Comparison of ENCODE assay signal across 8 cellular contexts in genomic region chrX:153793291-153793690, GRCh38. TPM values are rescaled to one million over a fixed set of nuclear protein-coding genes. Genes with fewer than 3 reads are reported as not detected.
DNase-seq lines count a peak whose midpoint lies in the region; ATAC-seq and TF ChIP-seq lines count a peak whose summit lies in the region.

No MANE protein-coding gene starts in this region.

- H3K9ac ChIP-seq in SK-N-SH, result peak overlapping the region; percentile 90
- H3K9ac ChIP-seq in stomach smooth muscle (ENCODE audit: low read length in 2 of 2), result peak overlapping the region; percentile 86 to 91

- no peak for TF ChIP-seq CTCF in SK-N-SH (IDR thresholded peaks at IDR 0.05)

- CTCF ChIA-PET in SK-N-SH (lab: Yijun Ruan, JAX), result no interaction called here
- CTCF ChIA-PET in activated CD4-positive, alpha-beta memory T cell treated with anti-CD3 and anti-CD28 coated beads, Interleukin-2, amount 10 ng/mL, durations not matched to agents 7 days and 5 days (lab: Charles Lee), result no interaction called here

- peaks cover 24% of the 10 kb centered on the region for H3K4me1 Mint-ChIP-seq in activated CD4-positive, alpha-beta memory T cell treated with anti-CD3 and anti-CD28 coated beads, Interleukin-2, amount 10 ng/mL, durations not matched to agents 7 days and 5 days

- H3K4me1 ChIP-seq in SK-N-SH (ENCODE audit: control insufficient read depth in 1 of 2, insufficient read depth in 2 of 2, low read depth in 1 of 2, low read length in 1 of 2) (peaks cover 5 to 27% of the 10 kb centered on the region in 2 experiments; a peak in 1 of 4 replicates), stomach smooth muscle (ENCODE audit: control insufficient read depth, insufficient read depth, low read length) (peaks cover 39% of the 10 kb centered on the region)

- H3K9me3 Mint-ChIP-seq in activated CD4-positive, alpha-beta memory T cell treated with anti-CD3 and anti-CD28 coated beads, Interleukin-2, amount 10 ng/mL, durations not matched to agents 7 days and 5 days, result no peaks in the 10 kb centered on the region

- H3F3A ChIP-seq in SK-N-SH (replicated peaks; ENCODE audit: insufficient read depth), result no peaks in the 10 kb centered on the region

- H3K79me2 ChIP-seq in SK-N-SH (ENCODE audit: insufficient read depth), result peaks cover 51% of the 10 kb centered on the region

- H3K9me3 ChIP-seq in SK-N-SH, result no peaks in the 10 kb centered on the region
- H3K9me3 ChIP-seq in stomach smooth muscle (ENCODE audit: control insufficient read depth in 2 of 2, low read length in 2 of 2), result no peaks in the 10 kb centered on the region

- POLR2A ChIA-PET in SK-N-SH (lab: Yijun Ruan, JAX), result interaction anchor here (2.1 kb wide), 1 partner anchor 129 kb away, joined by 14 read pairs; no protein-coding TSS in a partner anchor
- POLR2A ChIA-PET in activated CD4-positive, alpha-beta memory T cell treated with anti-CD3 and anti-CD28 coated beads, Interleukin-2, amount 10 ng/mL, durations not matched to agents 7 days and 5 days (lab: Charles Lee), result interaction anchor here (1.1 to 2.4 kb wide), 2 partner anchors 12 to 133 kb away, joined by 4 to 25 read pairs; partner anchors contain the start of gene ARHGAP4

- H3K4me2 ChIP-seq in SK-N-SH, result peak overlapping the region; percentile 88

- ATAC-seq in SK-N-SH treated with all-trans-retinoic acid at 6 μM for 48 hours (no peak; the same call in 2 of the 3 replicates), HG02759 (IDR thresholded peaks at IDR 0.05; ENCODE audit: unreplicated experiment) (no peak)

- H3K27me3 Mint-ChIP-seq in activated CD4-positive, alpha-beta memory T cell treated with anti-CD3 and anti-CD28 coated beads, Interleukin-2, amount 10 ng/mL, durations not matched to agents 7 days and 5 days, result no peaks in the 10 kb centered on the region

- peaks cover 25% of the 10 kb centered on the region for H3K36me3 Mint-ChIP-seq in activated CD4-positive, alpha-beta memory T cell treated with anti-CD3 and anti-CD28 coated beads, Interleukin-2, amount 10 ng/mL, durations not matched to agents 7 days and 5 days (ENCODE audit: low read depth)

- peaks cover 14% of the 10 kb centered on the region; the same call in 1 of the 2 replicates for H3K27me3 ChIP-seq in SK-N-SH (ENCODE audit: insufficient read depth)
- peaks cover 0 to 5% of the 10 kb centered on the region in 2 donors for H3K27me3 ChIP-seq in stomach smooth muscle (ENCODE audit: control insufficient read depth in 1 of 2, insufficient read depth in 2 of 2, low read length in 2 of 2)

- H3K9me2 ChIP-seq in SK-N-SH, result no peaks in the 10 kb centered on the region

- H2AFZ ChIP-seq in SK-N-SH (ENCODE audit: low read depth), result peak overlapping the region; percentile 46; the same call in 1 of the 2 replicates

- H3K27ac ChIP-seq in SK-N-SH (ENCODE audit: low read depth in 2 of 2, low read length in 1 of 2) (peak overlapping the region; percentile 28 to 80; a peak in 2 of 4 replicates), stomach smooth muscle (ENCODE audit: low read length) (peak overlapping the region; percentile 86)

- H3K36me3 ChIP-seq in SK-N-SH (replicated peaks in 1 of 2; ENCODE audit: control insufficient read depth in 1 of 2, insufficient read depth in 2 of 2, low read length in 1 of 2), result peaks cover 0 to 5% of the 10 kb centered on the region in 2 experiments
- H3K36me3 ChIP-seq in stomach smooth muscle (ENCODE audit: control insufficient read depth in 2 of 2, insufficient read depth in 2 of 2, low read length in 2 of 2), result peaks cover 4 to 8% of the 10 kb centered on the region in 2 donors

- no peak for TF ChIP-seq RAD21 in SK-N-SH (IDR thresholded peaks at IDR 0.05; ENCODE audit: low read length)

- H3K27ac Mint-ChIP-seq in activated CD4-positive, alpha-beta memory T cell treated with anti-CD3 and anti-CD28 coated beads, Interleukin-2, amount 10 ng/mL, durations not matched to agents 7 days and 5 days, result peak overlapping the region; percentile 82

- peak overlapping the region; percentile 67 to 76 for H3K4me3 ChIP-seq in SK-N-SH (ENCODE audit: low read depth in 2 of 2, low read length in 1 of 2)
- peak overlapping the region; percentile 70 for H3K4me3 ChIP-seq in iPS-11a (ENCODE audit: low read depth, low read length)
- peak overlapping the region; percentile 75 to 83 for H3K4me3 ChIP-seq in stomach smooth muscle (ENCODE audit: low read length in 2 of 2)

- H4K20me1 ChIP-seq in SK-N-SH (ENCODE audit: insufficient read depth), result 0 out of 2 replicates have a peak, but pooled peaks cover 12% of the 10 kb centered on the region

- H3K4me3 Mint-ChIP-seq in activated CD4-positive, alpha-beta memory T cell treated with anti-CD3 and anti-CD28 coated beads, Interleukin-2, amount 10 ng/mL, durations not matched to agents 7 days and 5 days, result peak overlapping the region; percentile 94

- 41% methylated on average over 7 of the region's 7 CpGs for WGBS in SK-N-SH (ENCODE audit: low lambda C conversion rate)

- no peak for TF ChIP-seq EP300 in SK-N-SH (IDR thresholded peaks at IDR 0.05; ENCODE audit: borderline replicate concordance in 1 of 2, low read depth in 1 of 2, low read length in 1 of 2)

- DNase-seq in SK-N-SH (no peak), OCI-M2 (lab: John Stamatoyannopoulos, UW; ENCODE audit: unreplicated experiment) (no peak)
- DNase-seq in activated CD4-positive, alpha-beta memory T cell treated with anti-CD3 and anti-CD28 coated beads, Interleukin-2, amount 10 ng/mL, durations not matched to agents 7 days and 5 days, result no peak
- DNase-seq in stimulated activated CD4-positive, alpha-beta T cell treated with anti-CD3 and anti-CD28 coated beads, Interleukin-4, amount 100 ng/mL, for 4 hours, result no peak

TF ChIP-seq in SK-N-SH, 30 proteins besides CTCF, POLR2A, EP300 and RAD21 (continues in another document):
- no peak for TF ChIP-seq FOXJ3 (CRISPR knock-in tag; IDR thresholded peaks at IDR 0.05)
- TF ChIP-seq TAF1 (IDR thresholded peaks at IDR 0.05; ENCODE audit: borderline replicate concordance, low read depth, low read length), result no peak

TF ChIP-seq in SK-N-SH treated with all-trans-retinoic acid at 6 μM for 48 hours, 23 proteins besides CTCF, POLR2A, EP300 and RAD21 (continues in another document):
- TF ChIP-seq GLIS3 (CRISPR knock-in tag; IDR thresholded peaks at IDR 0.05), result no peak
- TF ChIP-seq TSHZ2 (CRISPR knock-in tag; IDR thresholded peaks at IDR 0.05), result no peak
- TF ChIP-seq ZNF70 (CRISPR knock-in tag; IDR thresholded peaks at IDR 0.05), result no peak

RNA-seq across cellular contexts. Expression of gene IDH3G, which starts 0.9 kb away (rescaled TPM):
- polyA plus RNA-seq in SK-N-SH (2012; rRNA removed), result 78.0 and 107 TPM in 2 replicates
- 38.1 and 53.3 TPM in 2 replicates for polyA plus RNA-seq in SK-N-SH (2012; cell fraction: cytosol; rRNA removed)
- polyA plus RNA-seq in SK-N-SH (2012; cell fraction: nucleus; rRNA removed), result 212 and 213 TPM in 2 replicates
- total RNA-seq in activated CD4-positive, alpha-beta memory T cell treated with anti-CD3 and anti-CD28 coated beads, Interleukin-2, amount 10 ng/mL, durations not matched to agents 7 days and 5 days, result 10 to 100 TPM; 62.4 to 64.8 TPM

RNA-seq across cellular contexts. Expression of gene SSR4, which starts 1.2 kb away (rescaled TPM):
- 326 and 367 TPM in 2 replicates for polyA plus RNA-seq in SK-N-SH (2012; rRNA removed)
- polyA plus RNA-seq in SK-N-SH (2012; cell fraction: cytosol; rRNA removed), result 195 and 259 TPM in 2 replicates
- 162 and 171 TPM in 2 replicates for polyA plus RNA-seq in SK-N-SH (2012; cell fraction: nucleus; rRNA removed)
- total RNA-seq in activated CD4-positive, alpha-beta memory T cell treated with anti-CD3 and anti-CD28 coated beads, Interleukin-2, amount 10 ng/mL, durations not matched to agents 7 days and 5 days, result 100 to 1,000 TPM; 247 to 250 TPM

RNA-seq across cellular contexts. Expression of gene SRPK3, which starts 12.4 kb away (rescaled TPM):
- 0.50 and 0.74 TPM in 2 replicates for polyA plus RNA-seq in SK-N-SH (2012; rRNA removed)
- 0.08 and 0.19 TPM in 2 replicates for polyA plus RNA-seq in SK-N-SH (2012; cell fraction: cytosol; rRNA removed)
- polyA plus RNA-seq in SK-N-SH (2012; cell fraction: nucleus; rRNA removed), result 0.80 and 1.5 TPM in 2 replicates
- total RNA-seq in activated CD4-positive, alpha-beta memory T cell treated with anti-CD3 and anti-CD28 coated beads, Interleukin-2, amount 10 ng/mL, durations not matched to agents 7 days and 5 days, result not detected

RNA-seq across cellular contexts. Expression of gene PLXNB3, which starts 29.2 kb away (rescaled TPM):
- 13.8 and 15.5 TPM in 2 replicates for polyA plus RNA-seq in SK-N-SH (2012; rRNA removed)
- 4.8 and 6.1 TPM in 2 replicates for polyA plus RNA-seq in SK-N-SH (2012; cell fraction: cytosol; rRNA removed)
- 102 and 172 TPM in 2 replicates for polyA plus RNA-seq in SK-N-SH (2012; cell fraction: nucleus; rRNA removed)
- under 1 TPM; 0.18 to 0.58 TPM for total RNA-seq in activated CD4-positive, alpha-beta memory T cell treated with anti-CD3 and anti-CD28 coated beads, Interleukin-2, amount 10 ng/mL, durations not matched to agents 7 days and 5 days

RNA-seq across cellular contexts. Expression of gene PDZD4, which starts 37.1 kb away (rescaled TPM):
- 1.9 and 2.4 TPM in 2 replicates for polyA plus RNA-seq in SK-N-SH (2012; rRNA removed)
- polyA plus RNA-seq in SK-N-SH (2012; cell fraction: cytosol; rRNA removed), result 1.1 and 2.7 TPM in 2 replicates
- polyA plus RNA-seq in SK-N-SH (2012; cell fraction: nucleus; rRNA removed), result 8.9 and 16.9 TPM in 2 replicates
- 1 to 10 TPM in 1 of 2 experiments, under 1 TPM in 1; 0.88 to 1.1 TPM for total RNA-seq in activated CD4-positive, alpha-beta memory T cell treated with anti-CD3 and anti-CD28 coated beads, Interleukin-2, amount 10 ng/mL, durations not matched to agents 7 days and 5 days
